Comparison of ENCODE assay signal across 27 cellular contexts in genomic region chr15:99201410-99202175, GRCh38.
"Had no signal": no experiment of that assay in that cellular context is flagged by ENCODE, and none has a peak within 500 bp of the region (broad histone marks: within the 10 kb centered on the region; RNA-seq: fewer than 3 reads in every experiment).

No MANE protein-coding gene starts in this region.

- H3K9me3 ChIP-seq: ascending aorta, gastroesophageal sphincter, heart right ventricle had no signal

- H3K4me3 ChIP-seq: ascending aorta, coronary artery, dorsolateral prefrontal cortex, gastroesophageal sphincter, heart right ventricle had no signal

- H3K36me3 ChIP-seq: WERI-Rb-1 had no signal

- H3K4me1 ChIP-seq: ascending aorta, heart right ventricle had no signal

- DNase-seq: activated B cell treated with CpG ODN at 0.5 μM for 24 hours; activated CD4-positive, alpha-beta memory T cell treated with anti-CD3 and anti-CD28 coated beads, Interleukin-2, amount 10 ng/mL, durations not matched to agents 7 days and 5 days; activated CD4-positive, alpha-beta T cell treated with anti-CD3 and anti-CD28 coated beads for 48 hours; activated CD4-positive, alpha-beta T cell treated with anti-CD3 and anti-CD28 coated beads, Interleukin-2, amount 50 U/mL, for 4 hours; activated CD8-positive, alpha-beta memory T cell treated with anti-CD3 and anti-CD28 coated beads, Interleukin-2, amount 50 U/mL, for 48 hours; activated gamma-delta T cell; activated naive CD4-positive, alpha-beta T cell; activated naive CD4-positive, alpha-beta T cell treated with anti-CD3 and anti-CD28 coated beads, Interleukin-2, amount 10 ng/mL, durations not matched to agents 7 days and 5 days; activated naive CD8-positive, alpha-beta T cell treated with anti-CD3 and anti-CD28 coated beads, Interleukin-2, amount 10 ng/mL, durations not matched to agents 7 days and 5 days; activated T-cell treated with anti-CD3 and anti-CD28 coated beads for 4 hours; activated T-cell treated with anti-CD3 and anti-CD28 coated beads, Interleukin-2, amount 50 U/mL, for 24 hours; activated T-cell treated with anti-CD3 and anti-CD28 coated beads, Interleukin-2, amount 50 U/mL, for 72 hours; dorsolateral prefrontal cortex; effector memory CD4-positive, alpha-beta T cell; endodermal cell; heart right ventricle; T-helper 1 cell; T-helper 17 cell; T1000; WERI-Rb-1 had no signal

- H3K27ac ChIP-seq: ascending aorta, coronary artery, heart right ventricle, WERI-Rb-1 had no signal

- ATAC-seq: activated CD4-positive, CD25-positive, alpha-beta regulatory T cell treated with anti-CD3 and anti-CD28 coated beads, Interleukin-2, amount 50 U/mL, for 24 hours; activated naive CD4-positive, alpha-beta T cell treated with anti-CD3 and anti-CD28 coated beads, Interleukin-2, amount 50 U/mL, for 72 hours; activated T-cell treated with anti-CD3 and anti-CD28 coated beads, Interleukin-2, amount 50 U/mL, for 72 hours; esophagus mucosa; gastroesophageal sphincter; heart right ventricle; T-helper 17 cell had no signal

- H3K27me3 ChIP-seq: ascending aorta, dorsolateral prefrontal cortex, gastroesophageal sphincter, heart right ventricle had no signal

- FAIRE-seq: bronchial epithelial cell had no signal
